ENCODE assay signal across 26 cellular contexts in the genomic region with DNA sequence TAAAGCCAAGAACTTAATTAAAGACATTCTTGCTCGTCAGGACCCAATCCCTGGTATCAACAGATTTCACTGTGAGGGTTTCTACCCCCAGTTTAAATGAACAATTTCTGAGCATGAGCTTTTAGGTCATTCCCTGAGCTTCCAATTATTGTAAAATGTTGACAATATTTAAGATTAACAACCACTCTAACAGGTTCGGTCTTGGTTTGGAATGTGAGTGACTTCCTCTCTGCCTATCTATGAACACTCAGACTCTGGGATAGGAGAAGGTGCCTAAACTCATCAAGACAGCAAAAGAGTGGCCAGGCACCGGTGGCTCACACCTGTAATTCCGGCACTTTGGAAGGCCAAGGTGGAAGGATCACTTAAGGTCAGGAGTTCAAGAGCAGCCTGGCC.
DNase-seq lines count a peak whose midpoint lies in the region; ATAC-seq and TF ChIP-seq lines count a peak whose summit lies in the region.
"Had no signal": no experiment of that assay in that cellular context is flagged by ENCODE, and none has a peak within 500 bp of the region (broad histone marks: within the 10 kb centered on the region; RNA-seq: fewer than 3 reads in every experiment).

No MANE protein-coding gene starts in this region.

- no peak overlapping the region for H2AFZ ChIP-seq in ACC112 (ENCODE audit: low read length, unreplicated experiment)
- no peak overlapping the region for H2AFZ ChIP-seq in PC-3 (ENCODE audit: low read length)
- H2AFZ ChIP-seq: PC-9 had no signal

- H3K4me2 ChIP-seq in PC-3 (ENCODE audit: low read length), result no peak overlapping the region
- H3K4me2 ChIP-seq: BLaER1, PC-9 had no signal

- peaks cover 15% of the 10 kb centered on the region for H3K4me1 ChIP-seq in ACC112 (ENCODE audit: control insufficient read depth, insufficient read depth, low read length, unreplicated experiment)
- peaks cover 19% of the 10 kb centered on the region for H3K4me1 ChIP-seq in PC-3 (ENCODE audit: insufficient read depth, low read length)
- H3K4me1 ChIP-seq in esophagus muscularis mucosa, result peaks cover 0 to 4% (median 0%) of the 10 kb centered on the region in 4 donors
- H3K4me1 ChIP-seq: SJCRH30 had no signal

- intact Hi-C loops in PC-3 (cut with micrococcal nuclease), result no loop called here
- intact Hi-C loops in esophagus muscularis mucosa (cut with DNase I), result no loop called here
- intact Hi-C loops in CD14-positive monocyte (cut with micrococcal nuclease), result no loop called here

- no peaks in the 10 kb centered on the region for H4K20me1 ChIP-seq in PC-3 (ENCODE audit: low read length)
- H4K20me1 ChIP-seq: BLaER1 had no signal

- H3K36me3 ChIP-seq in ACC112 (ENCODE audit: insufficient read depth, low read length) (no peaks in the 10 kb centered on the region), PC-3 (ENCODE audit: low read depth, low read length) (no peaks in the 10 kb centered on the region), esophagus muscularis mucosa (peaks cover 0 to 6% (median 0%) of the 10 kb centered on the region in 4 donors)
- H3K36me3 ChIP-seq: SJCRH30 had no signal

- no peaks in the 10 kb centered on the region for H3K27me3 ChIP-seq in ACC112 (ENCODE audit: insufficient read depth, low read length)
- no peaks in the 10 kb centered on the region for H3K27me3 ChIP-seq in PC-3 (ENCODE audit: low read length)
- no peaks in the 10 kb centered on the region for H3K27me3 ChIP-seq in esophagus muscularis mucosa
- H3K27me3 ChIP-seq: BLaER1, SJCRH30 had no signal

- TF ChIP-seq CTCF in PC-3 (conservative IDR thresholded peaks at IDR 0.05; ENCODE audit: low read depth, low read length) (no peak), esophagus muscularis mucosa (IDR thresholded peaks at IDR 0.05) (no peak), type B pancreatic cell (conservative IDR thresholded peaks at IDR 0.05) (no peak), CD14-positive monocyte (IDR thresholded peaks at IDR 0.05) (no peak)

- CTCF ChIA-PET in PC-3 (lab: Charles Lee), result no interaction called here

- no peak overlapping the region for H3K4me3 Mint-ChIP-seq in type B pancreatic cell
- no peak overlapping the region for H3K4me3 Mint-ChIP-seq in CD14-positive monocyte
- H3K4me3 Mint-ChIP-seq: CD4-positive, alpha-beta memory T cell; H9; T-cell had no signal

- no peak for TF ChIP-seq POLR2A in esophagus muscularis mucosa (IDR thresholded peaks at IDR 0.05; ENCODE audit: low read depth)

- POLR2A ChIA-PET in PC-3 (lab: Charles Lee; ENCODE audit: unreplicated experiment), result no interaction called here

- H3K4me1 Mint-ChIP-seq in type B pancreatic cell (ENCODE audit: unreplicated experiment) (peaks cover 30% of the 10 kb centered on the region), CD14-positive monocyte (peaks cover 23% of the 10 kb centered on the region)
- H3K4me1 Mint-ChIP-seq: CD4-positive, alpha-beta memory T cell; T-cell had no signal

- H3K9me3 ChIP-seq in PC-3 (ENCODE audit: low read length) (no peaks in the 10 kb centered on the region), esophagus muscularis mucosa (no peaks in the 10 kb centered on the region)
- H3K9me3 ChIP-seq: BLaER1, SJCRH30 had no signal

- H3K27ac Mint-ChIP-seq in type B pancreatic cell (peak overlapping the region; percentile 45), CD14-positive monocyte (no peak overlapping the region)
- H3K27ac Mint-ChIP-seq: CD4-positive, alpha-beta memory T cell; H9; T-cell had no signal

- H3F3A ChIP-seq in PC-3 (ENCODE audit: low read length, unreplicated experiment), result no peaks in the 10 kb centered on the region

- no peak overlapping the region for H3K4me3 ChIP-seq in ACC112 (ENCODE audit: low read depth, low read length)
- H3K4me3 ChIP-seq in PC-3 (ENCODE audit: low read length), result no peak overlapping the region
- no peak overlapping the region for H3K4me3 ChIP-seq in esophagus muscularis mucosa
- H3K4me3 ChIP-seq: BLaER1, PC-9, SJCRH30 had no signal

- H3K36me3 Mint-ChIP-seq in type B pancreatic cell (peaks cover 10% of the 10 kb centered on the region), CD14-positive monocyte (no peaks in the 10 kb centered on the region)
- H3K36me3 Mint-ChIP-seq: CD4-positive, alpha-beta memory T cell; T-cell had no signal

- 73% methylated on average over 4 of the region's 4 CpGs for WGBS in esophagus muscularis mucosa

- no peak for TF ChIP-seq EP300 in esophagus muscularis mucosa (IDR thresholded peaks at IDR 0.05)

- ATAC-seq in PC-3, result no peak
- ATAC-seq: Right ventricle myocardium inferior, T-cell had no signal

- H3K79me2 ChIP-seq in ACC112 (ENCODE audit: control insufficient read depth, insufficient read depth, low read length, unreplicated experiment) (no peaks in the 10 kb centered on the region), PC-3 (ENCODE audit: low read length) (no peaks in the 10 kb centered on the region)

- BruUV-seq in PC-3 (replicated peaks; lab: Mats Ljungman, UMichigan), result no TSS peak

- no peaks in the 10 kb centered on the region for H3K27me3 Mint-ChIP-seq in type B pancreatic cell
- H3K27me3 Mint-ChIP-seq in CD14-positive monocyte (ENCODE audit: low read depth in 3 of 3), result peaks cover under 1 to 5% (median 3%) of the 10 kb centered on the region in 3 donors

- DNase-seq in PC-3, result no peak
- peak; percentile 37 for DNase-seq in esophagus muscularis mucosa (ENCODE audit: extremely low spot score)
- DNase-seq in type B pancreatic cell (ENCODE audit: extremely low spot score, unreplicated experiment), result no peak
- DNase-seq in CD14-positive monocyte (ENCODE audit: low spot score), result no peak
- no peak for DNase-seq in NCI-H526 treated with DMSO at 0.1 percent for 48 hours (lab: John Stamatoyannopoulos, UW)
- no peak for DNase-seq in Kasumi-1 (lab: John Stamatoyannopoulos, UW)
- DNase-seq: CD4-positive, alpha-beta memory T cell; COR-L47; DMS53; H9; NCI-H1092 treated with DMSO at 0.1 percent for 48 hours; NCI-H1436; NCI-H187; NCI-H2081 treated with DMSO at 0.1 percent for 48 hours; NCI-H2171 treated with DMSO at 0.1 percent for 48 hours; NCI-H345; NCI-H524; NCI-H774; NK-92 treated with Interleukin-12 subunit alpha and Interleukin-12 subunit beta, amount 100 ng/mL, for 24 hours; PC-9; SJCRH30; T-cell had no signal

- H3K9ac ChIP-seq in PC-3 (ENCODE audit: low read length), result no peak overlapping the region
- H3K9ac ChIP-seq: BLaER1 had no signal

- H3K9me2 ChIP-seq in PC-3 (replicated peaks; ENCODE audit: low read length), result no peaks in the 10 kb centered on the region

- peak overlapping the region; percentile 37 for H3K27ac ChIP-seq in ACC112 (ENCODE audit: low read depth, low read length)
- H3K27ac ChIP-seq in PC-3 (ENCODE audit: low read length), result peak overlapping the region; percentile 26; the same call in 1 of the 2 replicates
- no peak overlapping the region for H3K27ac ChIP-seq in esophagus muscularis mucosa (replicated peaks in 1 of 4)
- H3K27ac ChIP-seq: BLaER1, HL-60, PC-9, SJCRH30 had no signal

- H3K9me3 Mint-ChIP-seq in type B pancreatic cell (no peaks in the 10 kb centered on the region), CD14-positive monocyte (no peaks in the 10 kb centered on the region)
- H3K9me3 Mint-ChIP-seq: CD4-positive, alpha-beta memory T cell; H9; T-cell had no signal

Comparison
In these comparisons a context has a peak if more than half of its experiments do, and no peak if none do; other contexts are left out.
1. H3K27ac ChIP-seq: peak in ACC112 (single experiment) and PC-3 (single experiment); none in esophagus muscularis mucosa (0 of 4).